8 cellular contexts compared by ENCODE assay signal in the genomic region with DNA sequence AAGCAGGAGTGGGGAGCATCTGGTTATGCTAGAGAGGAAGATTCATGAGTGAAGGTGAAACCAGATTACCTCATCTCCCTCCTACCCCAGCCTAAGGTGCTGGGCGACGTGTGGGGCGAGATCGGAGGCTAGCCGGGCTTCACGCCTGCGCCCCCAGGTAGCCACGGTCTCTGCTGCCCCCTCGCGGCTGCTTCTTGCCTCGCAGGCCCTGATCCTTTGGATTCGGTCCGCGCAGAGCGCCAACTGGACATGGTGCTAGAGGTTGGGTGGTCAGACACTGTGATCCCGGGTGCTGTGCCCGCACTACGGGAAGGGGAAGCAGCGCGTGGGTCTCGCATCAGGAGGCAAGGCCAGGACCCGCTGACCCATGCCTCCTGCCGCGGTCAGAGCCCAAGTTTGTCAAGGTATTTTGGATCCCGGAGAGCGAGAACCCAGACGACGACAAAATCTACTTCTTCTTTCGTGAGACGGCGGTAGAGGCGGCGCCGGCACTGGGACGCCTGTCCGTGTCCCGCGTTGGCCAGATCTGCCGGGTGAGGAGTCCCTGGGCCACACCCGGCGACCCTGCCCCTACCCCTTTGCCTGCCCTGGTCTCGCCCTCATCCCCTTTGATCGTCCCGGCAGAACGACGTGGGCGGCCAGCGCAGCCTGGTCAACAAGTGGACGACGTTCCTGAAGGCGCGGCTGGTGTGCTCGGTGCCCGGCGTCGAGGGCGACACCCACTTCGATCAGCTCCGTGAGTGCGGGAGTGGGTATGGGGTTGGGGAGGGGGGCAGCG. TPM values are rescaled to one million over a fixed set of nuclear protein-coding genes. Genes with fewer than 3 reads are reported as not detected.
DNase-seq lines count a peak whose midpoint lies in the region; ATAC-seq and TF ChIP-seq lines count a peak whose summit lies in the region.

No MANE protein-coding gene starts in this region.

- ATAC-seq in GM18517 (IDR thresholded peaks at IDR 0.05; ENCODE audit: unreplicated experiment) (peak; percentile 88), HG03097 (IDR thresholded peaks at IDR 0.05; ENCODE audit: low FRiP score, unreplicated experiment) (peak; percentile 81)

- no peaks in the 10 kb centered on the region for H3K36me3 Mint-ChIP-seq in activated CD4-positive, alpha-beta T cell treated with anti-CD3 and anti-CD28 coated beads, Interleukin-2, amount 10 ng/mL, durations not matched to agents 7 days and 5 days (ENCODE audit: low read depth)

- peak overlapping the region in 1 of 2 donors; percentile 21 for H3K9ac ChIP-seq in liver (ENCODE audit: low read depth in 1 of 2, low read length in 2 of 2)

- intact Hi-C loops in A673 (cut with micrococcal nuclease; ENCODE audit: unreplicated experiment) = loop anchor here (1.0 kb wide), 2 partner anchors 46 to 81 kb away; no protein-coding TSS in a partner anchor

- peak overlapping the region; percentile 54 for H3K4me3 Mint-ChIP-seq in activated CD4-positive, alpha-beta T cell treated with anti-CD3 and anti-CD28 coated beads, Interleukin-2, amount 10 ng/mL, durations not matched to agents 7 days and 5 days

- no peak overlapping the region for H3K27ac ChIP-seq in A673 (ENCODE audit: low read depth, low read length, poor library complexity, severe bottlenecking)
- H3K27ac ChIP-seq in liver (ENCODE audit: low read depth in 1 of 2, low read length in 2 of 2) = no peak overlapping the region

- CTCF ChIA-PET in A673 (lab: Charles Lee) = interaction anchor here (0.6 kb wide), 1 partner anchor 341 kb away, joined by 3 read pairs; no protein-coding TSS in a partner anchor
- CTCF ChIA-PET in activated CD4-positive, alpha-beta T cell treated with anti-CD3 and anti-CD28 coated beads, Interleukin-2, amount 10 ng/mL, durations not matched to agents 7 days and 5 days (lab: Charles Lee) = interaction anchor here (0.6 to 2.9 kb wide), 8 partner anchors 9 to 1070 kb away, joined by 3 to 23 read pairs (median 4); no protein-coding TSS in a partner anchor

- POLR2A ChIA-PET in A673 (lab: Charles Lee; ENCODE audit: low non-redundant PET) = no interaction called here
- POLR2A ChIA-PET in activated CD4-positive, alpha-beta T cell treated with anti-CD3 and anti-CD28 coated beads, Interleukin-2, amount 10 ng/mL, durations not matched to agents 7 days and 5 days (lab: Charles Lee) = interaction anchor here (0.5 to 0.6 kb wide), 2 partner anchors 77 to 161 kb away, joined by 3 to 6 read pairs; no protein-coding TSS in a partner anchor

- H3K9me3 Mint-ChIP-seq in activated CD4-positive, alpha-beta T cell treated with anti-CD3 and anti-CD28 coated beads, Interleukin-2, amount 10 ng/mL, durations not matched to agents 7 days and 5 days = no peaks in the 10 kb centered on the region

- H3K27ac Mint-ChIP-seq in activated CD4-positive, alpha-beta T cell treated with anti-CD3 and anti-CD28 coated beads, Interleukin-2, amount 10 ng/mL, durations not matched to agents 7 days and 5 days = peak overlapping the region; percentile 26

- 2% methylated on average over 61 of the region's 61 CpGs for WGBS in liver

- TF ChIP-seq CTCF in A673 (conservative IDR thresholded peaks at IDR 0.05; ENCODE audit: low read depth, low read length) = peak; percentile 82
- TF ChIP-seq CTCF in liver (IDR thresholded peaks at IDR 0.05; ENCODE audit: low read depth, low read length, missing input control) = peak; percentile 100

- no TSS peak for BruUV-seq in A673 (replicated peaks; lab: Mats Ljungman, UMichigan)

- DNase-seq in A673 (ENCODE audit: low spot score) (peak; percentile 59), NCI-H510A (lab: John Stamatoyannopoulos, UW) (peak; percentile 19), dedifferentiated amniotic fluid mesenchymal stem cell (ENCODE audit: extremely low spot score) (peak; percentile 38)
- DNase-seq in activated CD4-positive, alpha-beta T cell treated with anti-CD3 and anti-CD28 coated beads, Interleukin-2, amount 10 ng/mL, durations not matched to agents 7 days and 5 days = peak; percentile 87
- peak; percentile 90 for DNase-seq in stimulated activated CD4-positive, alpha-beta T cell treated with anti-CD3 and anti-CD28 coated beads, Interleukin-4, amount 100 ng/mL, for 1 hour

- peaks cover 44% of the 10 kb centered on the region for H3K27me3 Mint-ChIP-seq in activated CD4-positive, alpha-beta T cell treated with anti-CD3 and anti-CD28 coated beads, Interleukin-2, amount 10 ng/mL, durations not matched to agents 7 days and 5 days

- H3K4me1 ChIP-seq in A673 (ENCODE audit: insufficient read depth, low read length, poor library complexity, severe bottlenecking) (no peaks in the 10 kb centered on the region), liver (ENCODE audit: control insufficient read depth in 4 of 4, insufficient read depth in 4 of 4, low read length in 3 of 4) (peaks cover 3 to 47% (median 19%) of the 10 kb centered on the region in 4 donors)

- TF ChIP-seq RAD21 in liver (IDR thresholded peaks at IDR 0.05) = peak; percentile 98 to 99

- H3K4me3 ChIP-seq in A673 (ENCODE audit: low read depth, low read length, poor library complexity, severe bottlenecking) = peak overlapping the region; percentile 25
- peak overlapping the region in 2 of 3 donors; percentile 10 to 32 for H3K4me3 ChIP-seq in liver (ENCODE audit: low read depth in 1 of 3, low read length in 3 of 3)

- H3K9me3 ChIP-seq in A673 (ENCODE audit: low read depth, low read length, poor library complexity, severe bottlenecking) = no peaks in the 10 kb centered on the region
- H3K9me3 ChIP-seq in liver (ENCODE audit: control insufficient read depth in 4 of 4, low read length in 3 of 4) = no peaks in the 10 kb centered on the region

- H3K36me3 ChIP-seq in A673 (ENCODE audit: insufficient read depth, low read length, poor library complexity, severe bottlenecking) (no peaks in the 10 kb centered on the region), liver (ENCODE audit: control insufficient read depth in 4 of 4, insufficient read depth in 3 of 4, low read depth in 1 of 4, low read length in 3 of 4) (no peaks in the 10 kb centered on the region)

- peaks cover 35% of the 10 kb centered on the region for H3K4me1 Mint-ChIP-seq in activated CD4-positive, alpha-beta T cell treated with anti-CD3 and anti-CD28 coated beads, Interleukin-2, amount 10 ng/mL, durations not matched to agents 7 days and 5 days

- peaks cover 4% of the 10 kb centered on the region for H3K27me3 ChIP-seq in A673 (replicated peaks; ENCODE audit: insufficient read depth, low read depth, low read length, poor library complexity)
- H3K27me3 ChIP-seq in liver (ENCODE audit: control insufficient read depth in 4 of 4, insufficient read depth in 4 of 4, low read length in 3 of 4) = peaks cover 0 to 2% (median 0%) of the 10 kb centered on the region in 4 donors

TF ChIP-seq in liver, 16 proteins besides CTCF, POLR2A, EP300 and RAD21:
- TF ChIP-seq, protein P1, sequence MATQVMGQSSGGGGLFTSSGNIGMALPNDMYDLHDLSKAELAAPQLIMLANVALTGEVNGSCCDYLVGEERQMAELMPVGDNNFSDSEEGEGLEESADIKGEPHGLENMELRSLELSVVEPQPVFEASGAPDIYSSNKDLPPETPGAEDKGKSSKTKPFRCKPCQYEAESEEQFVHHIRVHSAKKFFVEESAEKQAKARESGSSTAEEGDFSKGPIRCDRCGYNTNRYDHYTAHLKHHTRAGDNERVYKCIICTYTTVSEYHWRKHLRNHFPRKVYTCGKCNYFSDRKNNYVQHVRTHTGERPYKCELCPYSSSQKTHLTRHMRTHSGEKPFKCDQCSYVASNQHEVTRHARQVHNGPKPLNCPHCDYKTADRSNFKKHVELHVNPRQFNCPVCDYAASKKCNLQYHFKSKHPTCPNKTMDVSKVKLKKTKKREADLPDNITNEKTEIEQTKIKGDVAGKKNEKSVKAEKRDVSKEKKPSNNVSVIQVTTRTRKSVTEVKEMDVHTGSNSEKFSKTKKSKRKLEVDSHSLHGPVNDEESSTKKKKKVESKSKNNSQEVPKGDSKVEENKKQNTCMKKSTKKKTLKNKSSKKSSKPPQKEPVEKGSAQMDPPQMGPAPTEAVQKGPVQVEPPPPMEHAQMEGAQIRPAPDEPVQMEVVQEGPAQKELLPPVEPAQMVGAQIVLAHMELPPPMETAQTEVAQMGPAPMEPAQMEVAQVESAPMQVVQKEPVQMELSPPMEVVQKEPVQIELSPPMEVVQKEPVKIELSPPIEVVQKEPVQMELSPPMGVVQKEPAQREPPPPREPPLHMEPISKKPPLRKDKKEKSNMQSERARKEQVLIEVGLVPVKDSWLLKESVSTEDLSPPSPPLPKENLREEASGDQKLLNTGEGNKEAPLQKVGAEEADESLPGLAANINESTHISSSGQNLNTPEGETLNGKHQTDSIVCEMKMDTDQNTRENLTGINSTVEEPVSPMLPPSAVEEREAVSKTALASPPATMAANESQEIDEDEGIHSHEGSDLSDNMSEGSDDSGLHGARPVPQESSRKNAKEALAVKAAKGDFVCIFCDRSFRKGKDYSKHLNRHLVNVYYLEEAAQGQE (IDR thresholded peaks at IDR 0.05) = no peak
- peak in 1 of 2 donors; percentile 7 for TF ChIP-seq RXRA (IDR thresholded peaks at IDR 0.05)

RNA-seq across cellular contexts. Expression of a gene that starts 4.2 kb away (rescaled TPM):
- total RNA-seq in A673 (2021) (0.43 and 2.0 TPM in 2 replicates), liver (1 to 10 TPM in 1 of 2 donors, under 1 TPM in 1; 0.56 to 1.5 TPM)
- under 1 TPM; 0.37 to 0.60 TPM for total RNA-seq in activated CD4-positive, alpha-beta T cell treated with anti-CD3 and anti-CD28 coated beads, Interleukin-2, amount 10 ng/mL, durations not matched to agents 7 days and 5 days
- polyA plus RNA-seq in liver = 1 to 10 TPM in 1 of 2 donors, under 1 TPM in 1; 0.40 to 1.3 TPM

RNA-seq across cellular contexts. Expression of a gene that starts 5.8 kb away (rescaled TPM):
- total RNA-seq in A673 (2021) (not detected in 2 replicates), liver (under 1 TPM in 1 of 2 donors, not detected in 1; 0.08 TPM)
- not detected for total RNA-seq in activated CD4-positive, alpha-beta T cell treated with anti-CD3 and anti-CD28 coated beads, Interleukin-2, amount 10 ng/mL, durations not matched to agents 7 days and 5 days
- polyA plus RNA-seq in liver = under 1 TPM in 1 of 2 donors, not detected in 1; 0.03 TPM

RNA-seq across cellular contexts. Expression of a gene that starts 19.1 kb away (rescaled TPM):
- total RNA-seq in A673 (2021) (62.2 and 77.4 TPM in 2 replicates), liver (10 to 100 TPM; 55.7 to 66.1 TPM)
- 10 to 100 TPM; 59.4 to 66.0 TPM for total RNA-seq in activated CD4-positive, alpha-beta T cell treated with anti-CD3 and anti-CD28 coated beads, Interleukin-2, amount 10 ng/mL, durations not matched to agents 7 days and 5 days
- 10 to 100 TPM; 60.3 to 91.2 TPM for polyA plus RNA-seq in liver

RNA-seq across cellular contexts. Expression of a gene that starts 26.1 kb away (rescaled TPM):
- total RNA-seq in A673 (2021) = 3.0 and 3.7 TPM in 2 replicates
- total RNA-seq in activated CD4-positive, alpha-beta T cell treated with anti-CD3 and anti-CD28 coated beads, Interleukin-2, amount 10 ng/mL, durations not matched to agents 7 days and 5 days = 10 to 100 TPM in 1 of 2 experiments, 1 to 10 TPM in 1; 9.2 to 10.9 TPM
- total RNA-seq in liver = 1 to 10 TPM; 1.9 to 6.6 TPM
- polyA plus RNA-seq in liver = 1 to 10 TPM; 1.8 to 2.0 TPM

RNA-seq across cellular contexts. Expression of a gene that starts 26.1 kb away (rescaled TPM):
- total RNA-seq in A673 (2021) (5.3 and 7.0 TPM in 2 replicates), liver (1 to 10 TPM; 1.6 to 1.8 TPM)
- total RNA-seq in activated CD4-positive, alpha-beta T cell treated with anti-CD3 and anti-CD28 coated beads, Interleukin-2, amount 10 ng/mL, durations not matched to agents 7 days and 5 days = 10 to 100 TPM; 28.9 to 31.7 TPM
- polyA plus RNA-seq in liver = 1 to 10 TPM; 2.3 to 5.5 TPM

Comparison
In these comparisons a context has a peak if more than half of its experiments do, and no peak if none do; other contexts are left out.
1. DNase-seq: peak in every context shown above with its lines; median percentile 90 in stimulated activated CD4-positive, alpha-beta T cell treated with anti-CD3 and anti-CD28 coated beads, Interleukin-4, amount 100 ng/mL, for 1 hour; 87 in activated CD4-positive, alpha-beta T cell treated with anti-CD3 and anti-CD28 coated beads, Interleukin-2, amount 10 ng/mL, durations not matched to agents 7 days and 5 days; 59 in A673; 38 in dedifferentiated amniotic fluid mesenchymal stem cell; 19 in NCI-H510A.